ENCODE assay signal across 17 cellular contexts in the genomic region with DNA sequence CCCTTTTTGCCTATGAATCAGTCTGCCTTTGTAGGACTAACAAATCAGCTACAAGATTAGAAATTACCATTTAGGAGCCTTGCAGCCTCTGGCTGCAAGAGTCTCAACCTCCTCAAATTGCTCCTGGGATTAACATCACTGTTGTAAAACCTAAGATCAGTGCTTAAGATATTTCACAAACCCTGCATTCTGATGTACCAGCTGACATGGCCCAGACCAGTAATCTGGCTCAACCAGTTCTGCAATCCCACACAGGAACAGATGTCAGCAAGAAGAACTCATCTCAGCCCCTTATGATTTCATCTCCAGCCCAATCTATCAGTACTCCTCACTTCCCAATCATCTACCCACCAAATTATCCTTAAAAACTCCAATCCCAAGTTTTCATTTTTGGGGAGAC. TPM values are rescaled to one million over a fixed set of nuclear protein-coding genes. Genes with fewer than 3 reads are reported as not detected.
A peak's percentile ranks its signal among the peaks of the same experiment; 100 is the strongest.
DNase-seq lines count a peak whose midpoint lies in the region; ATAC-seq and TF ChIP-seq lines count a peak whose summit lies in the region.
"Had no signal": no experiment of that assay in that cellular context is flagged by ENCODE, and none has a peak within 500 bp of the region (broad histone marks: within the 10 kb centered on the region; RNA-seq: fewer than 3 reads in every experiment).

No MANE protein-coding gene starts in this region.

- no peaks in the 10 kb centered on the region; the same call in 1 of the 2 replicates for H3K9me3 Mint-ChIP-seq in HFFc6
- H3K9me3 Mint-ChIP-seq: CD8-positive, alpha-beta T cell had no signal

- no peaks in the 10 kb centered on the region for H3K4me1 Mint-ChIP-seq in HFFc6 (ENCODE audit: low read depth)

- DNase-seq in SIG-M5 treated with dmso at 0.1 percent for 504 hours (lab: John Stamatoyannopoulos, UW; ENCODE audit: unreplicated experiment) (peak; percentile 14), SIG-M5 (lab: John Stamatoyannopoulos, UW) (no peak), fibroblast of peridontal ligament (ENCODE audit: extremely low read depth) (peak; percentile 11), H4 (ENCODE audit: low spot score) (no peak), NCI-H1930 (lab: John Stamatoyannopoulos, UW) (no peak), HFFc6 (no peak)
- DNase-seq: 8988T; CD8-positive, alpha-beta T cell; H7; NCI-H187 treated with DMSO at 0.1 percent for 48 hours; NCI-H526 treated with DMSO at 0.1 percent for 48 hours; OCI-M1; RPMI8226 had no signal

- TF ChIP-seq CTCF in VCaP (conservative IDR thresholded peaks at IDR 0.05) = no peak
- TF ChIP-seq CTCF in HFFc6 (IDR thresholded peaks at IDR 0.05) = no peak

- H3K36me3 Mint-ChIP-seq in HFFc6 (ENCODE audit: low read depth) = peaks cover 5% of the 10 kb centered on the region; the same call in 1 of the 2 replicates
- H3K36me3 Mint-ChIP-seq: CD8-positive, alpha-beta T cell had no signal

- H3K27ac Mint-ChIP-seq in HFFc6 = no peak overlapping the region
- H3K27ac Mint-ChIP-seq: CD8-positive, alpha-beta T cell had no signal

- no peak for ATAC-seq in GM19351 (IDR thresholded peaks at IDR 0.05; ENCODE audit: unreplicated experiment)
- ATAC-seq: CD8-positive, alpha-beta T cell had no signal

- H3K27me3 Mint-ChIP-seq in HFFc6 (ENCODE audit: insufficient read depth) = peaks cover 21% of the 10 kb centered on the region

- H3K4me3 Mint-ChIP-seq in HFFc6 = no peak overlapping the region
- H3K4me3 Mint-ChIP-seq: CD8-positive, alpha-beta T cell had no signal

- peak overlapping the region; percentile 62 for H3K27ac ChIP-seq in VCaP
- H3K27ac ChIP-seq: BLaER1, SJSA1 had no signal

RNA-seq across cellular contexts. Expression of a gene that starts 32.5 kb away (rescaled TPM):
- 2.8 and 5.0 TPM in 2 replicates for total RNA-seq in H4 (2014; rRNA removed; shearing (Covaris generic))
- total RNA-seq in HFFc6 (2021; fragmentation: NEBNext Ultra II Directional; extraction: Animal tissue kit (Norgen Biotek cat#: 25700)) = 1 to 10 TPM; 5.6 to 6.6 (median 6.0) TPM
- total RNA-seq: CD8-positive, alpha-beta T cell had no signal

Comparison
In these comparisons a context has a peak if more than half of its experiments do, and no peak if none do; other contexts are left out.
1. DNase-seq: peak in SIG-M5 treated with dmso at 0.1 percent for 504 hours (single experiment) and fibroblast of peridontal ligament (single experiment); none in SIG-M5 (single experiment), H4 (single experiment), NCI-H1930 (0 of 2) and HFFc6 (single experiment).